Comparison of ENCODE assay signal across 8 cellular contexts in the genomic region with DNA sequence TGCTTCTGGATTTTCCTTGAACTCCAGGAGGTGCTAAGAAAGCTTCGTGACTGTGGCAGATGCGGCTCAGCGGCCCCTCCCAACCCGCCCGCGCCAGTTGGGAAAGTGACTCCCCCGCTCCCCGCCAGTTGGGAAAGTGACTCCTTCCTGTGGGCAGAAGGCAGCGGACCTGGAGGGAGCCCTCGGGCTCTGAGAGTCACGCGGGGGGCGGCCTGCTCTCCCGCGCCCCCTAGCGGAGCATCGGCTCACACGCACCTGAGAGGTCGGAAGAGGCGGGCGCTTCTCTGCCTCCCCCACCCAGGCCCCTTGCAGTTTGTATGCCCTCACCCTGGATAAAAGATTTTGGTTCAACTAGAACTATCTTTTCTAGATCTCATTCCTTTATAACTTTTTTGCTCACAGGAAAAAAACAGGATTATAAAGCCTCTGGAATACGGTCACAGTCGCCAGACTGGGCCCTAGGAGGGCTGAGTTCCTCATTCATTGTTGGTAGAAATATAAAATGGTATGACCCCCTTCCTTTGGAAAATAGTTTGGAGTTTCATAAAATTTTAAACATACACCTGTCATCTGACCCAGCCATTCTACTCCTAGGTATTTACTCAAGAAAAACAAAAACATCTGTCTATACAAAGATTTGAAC.
DNase-seq lines count a peak whose midpoint lies in the region; ATAC-seq and TF ChIP-seq lines count a peak whose summit lies in the region.

No MANE protein-coding gene starts in this region.

- DNase-seq in AG04450 (ENCODE audit: low read depth, low spot score): no peak
- peak; percentile 73 for DNase-seq in HuH-7.5 (ENCODE audit: low spot score)
- DNase-seq in activated naive CD4-positive, alpha-beta T cell treated with Interleukin-2 at 50 U/mL for 16 hours: peak; percentile 27
- DNase-seq in heart right ventricle: peak; percentile 31 to 58
- peak; percentile 44 for DNase-seq in stimulated activated CD4-positive, alpha-beta T cell treated with anti-CD3 and anti-CD28 coated beads, Interleukin-12 subunit alpha, Interleukin-12 subunit beta, amount 100 ng/mL, for 4 hours
- DNase-seq in OCI-M1 (lab: John Stamatoyannopoulos, UW): no peak
- DNase-seq in cortex of kidney (lab: John Stamatoyannopoulos, UW): no peak

- H3K36me3 ChIP-seq in heart right ventricle: no peaks in the 10 kb centered on the region

- ATAC-seq in heart right ventricle (peak; percentile 10 to 49 (median 36)), GM21447 (IDR thresholded peaks at IDR 0.05; ENCODE audit: unreplicated experiment) (no peak)

- H3K4me1 ChIP-seq in heart right ventricle: peaks cover 5 to 34% (median 20%) of the 10 kb centered on the region in 9 donors

- POLR2A ChIA-PET in AG04450 (lab: Yijun Ruan, JAX): no interaction called here

- intact Hi-C loops in heart right ventricle (cut with DNase I): loop anchor here in 9 of 10 donors (2.0 to 10.0 kb wide), 12 partner anchors 152 to 877 kb away; a partner anchor contains a TSS

- H3K9me3 ChIP-seq in AG04450 (ENCODE audit: control insufficient read depth, insufficient read depth, low read length) (peaks cover 13% of the 10 kb centered on the region), heart right ventricle (peaks cover 0 to 10% (median 0%) of the 10 kb centered on the region in 11 donors)

- 19 to 22% methylated on average over 23 of the region's 23 CpGs for WGBS in heart right ventricle, 2 donors

- H3K27ac ChIP-seq in AG04450 (ENCODE audit: low read depth, low read length) (no peak overlapping the region), heart right ventricle (no peak overlapping the region)

- TF ChIP-seq CTCF in AG04450 (IDR thresholded peaks at IDR 0.05; ENCODE audit: low read depth, low read length) (peak; percentile 12; the same call in 1 of the 2 replicates), heart right ventricle (IDR thresholded peaks at IDR 0.05) (peak; percentile 45 to 84 (median 77))

- H3K27me3 ChIP-seq in AG04450 (ENCODE audit: control insufficient read depth, insufficient read depth, low read length): peaks cover 25% of the 10 kb centered on the region
- H3K27me3 ChIP-seq in heart right ventricle: peaks cover 0 to 64% (median 38%) of the 10 kb centered on the region in 7 donors

- H3K4me3 ChIP-seq in AG04450 (ENCODE audit: low read depth, low read length) (no peak overlapping the region), heart right ventricle (peak overlapping the region in 9 of 10 donors; percentile 1 to 41 (median 19))

- CTCF ChIA-PET in AG04450 (lab: Charles Lee): interaction anchor here (0.6 to 2.8 kb wide), 4 partner anchors 8 to 324 kb away, joined by 3 to 20 read pairs (median 3); no protein-coding TSS in a partner anchor

Comparison
In these comparisons a context has a peak if more than half of its experiments do, and no peak if none do; other contexts are left out.
1. DNase-seq: peak in HuH-7.5 (single experiment), activated naive CD4-positive, alpha-beta T cell treated with Interleukin-2 at 50 U/mL for 16 hours (single experiment), heart right ventricle (2 of 2) and stimulated activated CD4-positive, alpha-beta T cell treated with anti-CD3 and anti-CD28 coated beads, Interleukin-12 subunit alpha, Interleukin-12 subunit beta, amount 100 ng/mL, for 4 hours (single experiment); none in AG04450 (single experiment), OCI-M1 (single experiment) and cortex of kidney (single experiment).